In genomic region chr2:174691203-174691779, GRCh38 we compare ENCODE assay signal across 28 cellular contexts.
"Had no signal": no experiment of that assay in that cellular context is flagged by ENCODE, and none has a peak within 500 bp of the region (broad histone marks: within the 10 kb centered on the region; RNA-seq: fewer than 3 reads in every experiment).

No MANE protein-coding gene starts in this region.

- H3K9me3 ChIP-seq: adrenal gland, body of pancreas, esophagus squamous epithelium, left ventricle myocardium inferior, mucosa of descending colon, neutrophil, sigmoid colon, suprapubic skin, tibial nerve had no signal

- H3K36me3 ChIP-seq: adrenal gland, esophagus squamous epithelium, left ventricle myocardium inferior, neutrophil, sigmoid colon, suprapubic skin, tibial nerve had no signal

- H3K4me3 ChIP-seq: adrenal gland, body of pancreas, esophagus squamous epithelium, left ventricle myocardium inferior, lung, mucosa of descending colon, sigmoid colon, suprapubic skin, tibial nerve had no signal

- ATAC-seq: activated T-cell treated with anti-CD3 and anti-CD28 coated beads, Interleukin-2, amount 50 U/mL, for 72 hours; body of pancreas; mucosa of descending colon; natural killer cell treated with Interleukin-12 subunit alpha and Interleukin-12 subunit beta and Interleukin-15 and Interleukin-18, amount 100 ng/mL, for 72 hours had no signal

- H3K27me3 ChIP-seq: adrenal gland, body of pancreas, sigmoid colon, suprapubic skin, tibial nerve had no signal

- H3K27ac Mint-ChIP-seq: activated naive CD8-positive, alpha-beta T cell; natural killer cell treated with Interleukin-12 subunit alpha and Interleukin-12 subunit beta and Interleukin-15 and Interleukin-18, amount 100 ng/mL, for 72 hours had no signal

- H3K27ac ChIP-seq: adrenal gland, body of pancreas, epithelial cell of prostate, esophagus squamous epithelium, left ventricle myocardium inferior, neutrophil, sigmoid colon, suprapubic skin, tibial nerve, VCaP had no signal

- DNase-seq: activated CD4-positive, alpha-beta T cell treated with anti-CD3 and anti-CD28 coated beads for 4 hours; activated CD4-positive, alpha-beta T cell treated with anti-CD3 and anti-CD28 coated beads, Interleukin-2, amount 50 U/mL, for 4 hours; activated naive CD4-positive, alpha-beta T cell treated with Interleukin-2 at 50 U/mL for 16 hours; activated T-cell treated with anti-CD3 and anti-CD28 coated beads for 4 hours; activated T-cell treated with anti-CD3 and anti-CD28 coated beads, Interleukin-2, amount 50 U/mL, for 72 hours; adrenal gland; aorta; body of pancreas; dermis blood vessel endothelial cell; effector CD4-positive, alpha-beta T cell; esophagus squamous epithelium; glutamatergic neuron; left ventricle myocardium inferior; mucosa of descending colon; retina; sigmoid colon; small intestine; stimulated activated CD4-positive, alpha-beta T cell treated with anti-CD3 and anti-CD28 coated beads, Interleukin-4, amount 100 ng/mL, for 4 hours; stimulated activated CD8-positive, alpha-beta memory T cell treated with anti-CD3 and anti-CD28 coated beads, Interleukin-4, amount 100 ng/mL, for 48 hours; stimulated activated naive CD4-positive, alpha-beta T cell had no signal

- H3K4me3 Mint-ChIP-seq: activated naive CD8-positive, alpha-beta T cell; activated T-cell treated with anti-CD3 and anti-CD28 coated beads, Interleukin-2, amount 50 U/mL, for 72 hours; natural killer cell treated with Interleukin-12 subunit alpha and Interleukin-12 subunit beta and Interleukin-15 and Interleukin-18, amount 100 ng/mL, for 72 hours had no signal

- H3K9me3 Mint-ChIP-seq: activated T-cell treated with anti-CD3 and anti-CD28 coated beads, Interleukin-2, amount 50 U/mL, for 72 hours; natural killer cell treated with Interleukin-12 subunit alpha and Interleukin-12 subunit beta and Interleukin-15 and Interleukin-18, amount 100 ng/mL, for 72 hours had no signal

- H3K36me3 Mint-ChIP-seq: activated naive CD8-positive, alpha-beta T cell; natural killer cell treated with Interleukin-12 subunit alpha and Interleukin-12 subunit beta and Interleukin-15 and Interleukin-18, amount 100 ng/mL, for 72 hours had no signal

- H3K27me3 Mint-ChIP-seq: activated naive CD8-positive, alpha-beta T cell had no signal

- H3K4me1 ChIP-seq: adrenal gland, body of pancreas, esophagus squamous epithelium, left ventricle myocardium inferior, sigmoid colon had no signal
